In the genomic region with DNA sequence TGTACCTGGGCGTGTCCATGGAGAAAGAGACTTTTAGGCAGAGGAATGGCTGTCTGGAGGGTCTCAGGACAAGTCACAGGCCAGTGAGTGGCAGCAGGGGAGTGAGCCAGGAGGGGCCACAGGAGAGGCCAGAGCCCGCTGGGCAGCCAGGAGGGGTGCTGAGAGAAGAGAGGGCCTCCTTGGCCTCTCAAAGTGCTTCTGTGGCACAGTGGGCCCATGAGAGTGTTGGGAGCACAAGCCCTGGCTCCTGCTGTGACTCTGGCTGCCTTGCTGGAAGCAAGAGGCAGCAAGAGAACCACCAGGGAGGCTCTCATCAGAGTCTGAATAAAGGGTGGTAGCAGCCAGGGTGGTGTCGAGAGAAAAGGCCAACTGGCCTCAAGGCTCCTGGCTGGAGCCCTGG, we compare ENCODE assay signal across 20 cellular contexts.
DNase-seq lines count a peak whose midpoint lies in the region; ATAC-seq and TF ChIP-seq lines count a peak whose summit lies in the region.
"Had no signal": no experiment of that assay in that cellular context is flagged by ENCODE, and none has a peak within 500 bp of the region (broad histone marks: within the 10 kb centered on the region; RNA-seq: fewer than 3 reads in every experiment).

No MANE protein-coding gene starts in this region.

- in situ Hi-C loops in brain microvascular endothelial cell (cut with HindIII; ENCODE audit: low pct_ligation_motif_present, low sequenced_read_pairs): no loop called here

- CTCF ChIA-PET in activated CD8-positive, alpha-beta memory T cell treated with anti-CD3 and anti-CD28 coated beads, Interleukin-2, amount 10 ng/mL, durations not matched to agents 7 days and 5 days (lab: Charles Lee): no interaction called here
- CTCF ChIA-PET in CD8-positive, alpha-beta T cell (lab: Charles Lee): no interaction called here
- CTCF ChIA-PET in WTC11 (lab: Charles Lee): no interaction called here

- no peak overlapping the region for H3K18ac ChIP-seq in mesenchymal stem cell (ENCODE audit: low read depth in 1 of 2, low read length in 2 of 2)

- intact Hi-C loops in CD8-positive, alpha-beta T cell (cut with DNase I, micrococcal nuclease): no loop called here

- 97% methylated on average over 3 of the region's 3 CpGs for WGBS in mesenchymal stem cell

- peak overlapping the region; percentile 31 for H2AK5ac ChIP-seq in mesenchymal stem cell (ENCODE audit: low read length, severe bottlenecking)

- no peaks in the 10 kb centered on the region for H3K27me3 Mint-ChIP-seq in activated CD8-positive, alpha-beta memory T cell treated with anti-CD3 and anti-CD28 coated beads, Interleukin-2, amount 10 ng/mL, durations not matched to agents 7 days and 5 days
- no peaks in the 10 kb centered on the region for H3K27me3 Mint-ChIP-seq in CD8-positive, alpha-beta T cell (ENCODE audit: low read depth)
- no peaks in the 10 kb centered on the region for H3K27me3 Mint-ChIP-seq in WTC11 (ENCODE audit: low read depth)
- H3K27me3 Mint-ChIP-seq: CD8-positive, alpha-beta memory T cell had no signal

- H2BK12ac ChIP-seq in mesenchymal stem cell (ENCODE audit: low read length in 2 of 2): no peak overlapping the region

- H3K9me3 Mint-ChIP-seq in activated CD8-positive, alpha-beta memory T cell treated with anti-CD3 and anti-CD28 coated beads, Interleukin-2, amount 10 ng/mL, durations not matched to agents 7 days and 5 days (ENCODE audit: low read depth): no peaks in the 10 kb centered on the region
- no peaks in the 10 kb centered on the region for H3K9me3 Mint-ChIP-seq in CD8-positive, alpha-beta T cell
- H3K9me3 Mint-ChIP-seq in WTC11: no peaks in the 10 kb centered on the region
- H3K9me3 Mint-ChIP-seq: CD8-positive, alpha-beta memory T cell had no signal

- no peak overlapping the region for H3K14ac ChIP-seq in mesenchymal stem cell (ENCODE audit: low read length in 2 of 2)

- no peak for ATAC-seq in activated CD8-positive, alpha-beta memory T cell treated with anti-CD3 and anti-CD28 coated beads, Interleukin-2, amount 10 ng/mL, durations not matched to agents 7 days and 5 days
- ATAC-seq in CD8-positive, alpha-beta T cell: no peak
- ATAC-seq in WTC11 (no peak), GM18511 (IDR thresholded peaks at IDR 0.05; ENCODE audit: unreplicated experiment) (no peak)
- ATAC-seq: gastrocnemius medialis had no signal

- no peak overlapping the region for H4K8ac ChIP-seq in mesenchymal stem cell (ENCODE audit: low read length)

- H3K27me3 ChIP-seq in CD8-positive, alpha-beta T cell (ENCODE audit: insufficient read depth, low read length): no peaks in the 10 kb centered on the region
- H3K27me3 ChIP-seq in mesenchymal stem cell (ENCODE audit: control insufficient read depth in 1 of 2, insufficient read depth in 1 of 2, low read length in 2 of 2) (no peaks in the 10 kb centered on the region), brain microvascular endothelial cell (replicated peaks) (no peaks in the 10 kb centered on the region)
- H3K27me3 ChIP-seq: gastrocnemius medialis had no signal

- H3K27ac Mint-ChIP-seq in activated CD8-positive, alpha-beta memory T cell treated with anti-CD3 and anti-CD28 coated beads, Interleukin-2, amount 10 ng/mL, durations not matched to agents 7 days and 5 days: no peak overlapping the region
- peak overlapping the region; percentile 52 for H3K27ac Mint-ChIP-seq in CD8-positive, alpha-beta T cell
- peak overlapping the region; percentile 60; the same call in 1 of the 2 replicates for H3K27ac Mint-ChIP-seq in WTC11

- H3K36me3 Mint-ChIP-seq in activated CD8-positive, alpha-beta memory T cell treated with anti-CD3 and anti-CD28 coated beads, Interleukin-2, amount 10 ng/mL, durations not matched to agents 7 days and 5 days: peaks cover 8% of the 10 kb centered on the region
- H3K36me3 Mint-ChIP-seq in CD8-positive, alpha-beta T cell: peaks cover 55% of the 10 kb centered on the region
- H3K36me3 Mint-ChIP-seq in WTC11: peaks cover 6% of the 10 kb centered on the region

- H2BK120ac ChIP-seq in mesenchymal stem cell (ENCODE audit: low read depth, low read length): no peak overlapping the region

- H2BK5ac ChIP-seq in mesenchymal stem cell (ENCODE audit: low read depth, low read length, poor library complexity, severe bottlenecking): peak overlapping the region; percentile 46

- H3K9me3 ChIP-seq in CD8-positive, alpha-beta T cell (ENCODE audit: low read length): no peaks in the 10 kb centered on the region
- no peaks in the 10 kb centered on the region for H3K9me3 ChIP-seq in mesenchymal stem cell (ENCODE audit: control insufficient read depth, low read length)
- H3K9me3 ChIP-seq: gastrocnemius medialis had no signal

- H3K23ac ChIP-seq in mesenchymal stem cell (ENCODE audit: low read length in 2 of 2): no peak overlapping the region

- no peak overlapping the region for H2AFZ ChIP-seq in mesenchymal stem cell (ENCODE audit: low read depth, low read length)

- peaks cover 33% of the 10 kb centered on the region for H3K79me1 ChIP-seq in mesenchymal stem cell (replicated peaks; ENCODE audit: low read length, poor library complexity, severe bottlenecking)

- H3K4me1 ChIP-seq in CD8-positive, alpha-beta T cell (ENCODE audit: insufficient read depth, low read length): peaks cover 30% of the 10 kb centered on the region
- H3K4me1 ChIP-seq in mesenchymal stem cell (ENCODE audit: control insufficient read depth, insufficient read depth, low read depth, low read length): peaks cover 28% of the 10 kb centered on the region

- peak overlapping the region in 1 of 2 experiments; percentile 3 for H3K4ac ChIP-seq in mesenchymal stem cell (ENCODE audit: low read depth in 1 of 2, low read length in 2 of 2)

- no peak overlapping the region for H3K4me3 Mint-ChIP-seq in activated CD8-positive, alpha-beta memory T cell treated with anti-CD3 and anti-CD28 coated beads, Interleukin-2, amount 10 ng/mL, durations not matched to agents 7 days and 5 days
- no peak overlapping the region for H3K4me3 Mint-ChIP-seq in CD8-positive, alpha-beta T cell
- H3K4me3 Mint-ChIP-seq in WTC11: no peak overlapping the region
- H3K4me3 Mint-ChIP-seq: CD8-positive, alpha-beta memory T cell had no signal

- peaks cover 22% of the 10 kb centered on the region for H3K4me1 Mint-ChIP-seq in activated CD8-positive, alpha-beta memory T cell treated with anti-CD3 and anti-CD28 coated beads, Interleukin-2, amount 10 ng/mL, durations not matched to agents 7 days and 5 days
- H3K4me1 Mint-ChIP-seq in CD8-positive, alpha-beta T cell (ENCODE audit: low read depth): peaks cover 76% of the 10 kb centered on the region
- H3K4me1 Mint-ChIP-seq in WTC11: peaks cover 24% of the 10 kb centered on the region

- H3K27ac ChIP-seq in CD8-positive, alpha-beta T cell (ENCODE audit: low read depth, low read length): no peak overlapping the region
- H3K27ac ChIP-seq in mesenchymal stem cell (ENCODE audit: low read length, poor library complexity, severe bottlenecking) (no peak overlapping the region), brain microvascular endothelial cell (no peak overlapping the region)
- H3K27ac ChIP-seq: gastrocnemius medialis, HL-60, VCaP had no signal

- no peak overlapping the region for H3K4me2 ChIP-seq in mesenchymal stem cell (ENCODE audit: low read length, poor library complexity, severe bottlenecking)

- peak; percentile 34 for DNase-seq in activated CD8-positive, alpha-beta memory T cell treated with anti-CD3 and anti-CD28 coated beads, Interleukin-2, amount 10 ng/mL, durations not matched to agents 7 days and 5 days
- DNase-seq in activated CD8-positive, alpha-beta memory T cell treated with anti-CD3 and anti-CD28 coated beads, Interleukin-2, amount 50 U/mL, for 48 hours: no peak
- peak in 2 of 7 experiments; percentile 7 to 32 for DNase-seq in CD8-positive, alpha-beta T cell
- DNase-seq in WTC11 (ENCODE audit: low spot score) (no peak), mesenchymal stem cell (no peak), brain microvascular endothelial cell (no peak), SW 1271 (lab: John Stamatoyannopoulos, UW) (no peak)
- DNase-seq: amniotic stem cell; caudate nucleus; CD8-positive, alpha-beta memory T cell; gastrocnemius medialis; kidney glomerular epithelial cell; NCI-H146; NCI-H748 treated with DMSO at 0.1 percent for 48 hours; SHP77 treated with DMSO at 0.1 percent for 48 hours; small intestine; stimulated activated CD4-positive, alpha-beta T cell treated with anti-CD3 and anti-CD28 coated beads, Interleukin-4, amount 100 ng/mL, for 4 hours had no signal

- no peak overlapping the region for H3K4me3 ChIP-seq in CD8-positive, alpha-beta T cell (ENCODE audit: low read depth, low read length)
- no peak overlapping the region for H3K4me3 ChIP-seq in mesenchymal stem cell (ENCODE audit: insufficient read depth in 1 of 2, low read depth in 1 of 2, low read length in 2 of 2)
- H3K4me3 ChIP-seq in brain microvascular endothelial cell (ENCODE audit: low read depth, low read length): no peak overlapping the region
- H3K4me3 ChIP-seq: gastrocnemius medialis had no signal

- H2BK15ac ChIP-seq in mesenchymal stem cell (ENCODE audit: low read depth, poor library complexity, severe bottlenecking): peak overlapping the region; percentile 6

- no peaks in the 10 kb centered on the region for H3K36me3 ChIP-seq in CD8-positive, alpha-beta T cell (ENCODE audit: insufficient read depth, low read length)
- H3K36me3 ChIP-seq in mesenchymal stem cell (ENCODE audit: control insufficient read depth in 1 of 2, insufficient read depth in 2 of 2, low read depth in 1 of 2, low read length in 2 of 2) (peaks cover 39 to 48% of the 10 kb centered on the region in 2 experiments), brain microvascular endothelial cell (replicated peaks) (peaks cover 15% of the 10 kb centered on the region)
- H3K36me3 ChIP-seq: gastrocnemius medialis had no signal

- H3K9ac ChIP-seq in mesenchymal stem cell (ENCODE audit: low read length): no peak overlapping the region

- POLR2A ChIA-PET in CD8-positive, alpha-beta T cell (lab: Charles Lee): no interaction called here
- POLR2A ChIA-PET in WTC11 (lab: Charles Lee): no interaction called here

- H4K91ac ChIP-seq in mesenchymal stem cell (ENCODE audit: low read length): no peak overlapping the region

- TF ChIP-seq CTCF in CD8-positive, alpha-beta T cell (IDR thresholded peaks at IDR 0.05): no peak
- no peak for TF ChIP-seq CTCF in WTC11 (IDR thresholded peaks at IDR 0.05)
- no peak for TF ChIP-seq CTCF in brain microvascular endothelial cell (IDR thresholded peaks at IDR 0.05; ENCODE audit: low read depth, low read length, missing control alignments)

TF ChIP-seq in WTC11, 78 proteins besides CTCF, POLR2A, EP300 and RAD21 (continues in another document):
- TF ChIP-seq, protein P1, sequence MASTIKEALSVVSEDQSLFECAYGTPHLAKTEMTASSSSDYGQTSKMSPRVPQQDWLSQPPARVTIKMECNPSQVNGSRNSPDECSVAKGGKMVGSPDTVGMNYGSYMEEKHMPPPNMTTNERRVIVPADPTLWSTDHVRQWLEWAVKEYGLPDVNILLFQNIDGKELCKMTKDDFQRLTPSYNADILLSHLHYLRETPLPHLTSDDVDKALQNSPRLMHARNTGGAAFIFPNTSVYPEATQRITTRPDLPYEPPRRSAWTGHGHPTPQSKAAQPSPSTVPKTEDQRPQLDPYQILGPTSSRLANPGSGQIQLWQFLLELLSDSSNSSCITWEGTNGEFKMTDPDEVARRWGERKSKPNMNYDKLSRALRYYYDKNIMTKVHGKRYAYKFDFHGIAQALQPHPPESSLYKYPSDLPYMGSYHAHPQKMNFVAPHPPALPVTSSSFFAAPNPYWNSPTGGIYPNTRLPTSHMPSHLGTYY (CRISPR knock-in tag; IDR thresholded peaks at IDR 0.05): no peak
